In the genomic region with DNA sequence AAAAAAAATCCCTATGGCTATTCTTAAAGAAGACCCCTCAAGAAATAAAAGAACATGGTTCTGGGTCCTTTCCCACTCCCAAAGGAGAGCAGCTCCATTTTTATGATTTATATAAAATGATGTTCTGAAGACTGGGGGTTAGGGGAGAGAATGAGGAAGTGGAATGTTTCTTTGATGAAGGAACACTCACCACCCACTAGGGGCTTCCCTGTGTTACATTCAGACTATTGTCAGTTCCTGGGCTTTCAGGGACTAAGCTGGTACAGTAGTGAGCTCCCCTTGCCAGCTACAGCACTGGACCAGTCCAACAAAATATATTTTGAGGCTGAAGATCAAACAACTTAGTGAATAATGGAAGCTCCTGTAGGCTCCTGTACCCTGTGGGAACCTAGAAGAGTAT, we compare ENCODE assay signal across 12 cellular contexts.
A peak's percentile ranks its signal among the peaks of the same experiment; 100 is the strongest.
DNase-seq lines count a peak whose midpoint lies in the region; ATAC-seq and TF ChIP-seq lines count a peak whose summit lies in the region.
"Had no signal": no experiment of that assay in that cellular context is flagged by ENCODE, and none has a peak within 500 bp of the region (broad histone marks: within the 10 kb centered on the region; RNA-seq: fewer than 3 reads in every experiment).

No MANE protein-coding gene starts in this region.

- intact Hi-C loops in lower leg skin (cut with DNase I; ENCODE audit: low total_unique reads) = no loop called here
- intact Hi-C loops in transverse colon (cut with DNase I; ENCODE audit: low total_unique reads) = no loop called here

- H3K36me3 Mint-ChIP-seq in naive B cell = no peaks in the 10 kb centered on the region

- H3K4me3 ChIP-seq in lower leg skin (ENCODE audit: low read depth, poor library complexity, severe bottlenecking) (no peak overlapping the region), transverse colon (no peak overlapping the region)

- peaks cover 23 to 35% (median 34%) of the 10 kb centered on the region in 3 donors for H3K4me1 Mint-ChIP-seq in naive B cell

- no peaks in the 10 kb centered on the region for H3K9me3 Mint-ChIP-seq in naive B cell
- H3K9me3 Mint-ChIP-seq: activated T-helper 2 cell treated with anti-CD3 and anti-CD28 coated beads, Interferon-gamma antibody, Interleukin-2, Interleukin-4, amounts not matched to agents 10 μg/mL and 5 μg/mL and 100 μg/mL, durations not matched to agents 14 hours and 24 hours and 36 hours had no signal

- H3K4me3 Mint-ChIP-seq in naive B cell = peak overlapping the region in 2 of 8 donors; percentile 25 to 49

- H3K27me3 ChIP-seq in transverse colon = no peaks in the 10 kb centered on the region

- H3K27ac ChIP-seq in transverse colon = no peak overlapping the region

- H3K9me3 ChIP-seq in transverse colon = no peaks in the 10 kb centered on the region

- peaks cover 0 to 32% (median 16%) of the 10 kb centered on the region in 4 donors for H3K4me1 ChIP-seq in transverse colon

- peak overlapping the region in 2 of 6 donors; percentile 17 to 43 for H3K27ac Mint-ChIP-seq in naive B cell
- H3K27ac Mint-ChIP-seq: activated T-helper 2 cell treated with anti-CD3 and anti-CD28 coated beads, Interferon-gamma antibody, Interleukin-2, Interleukin-4, amounts not matched to agents 10 μg/mL and 5 μg/mL and 100 μg/mL, durations not matched to agents 14 hours and 24 hours and 36 hours had no signal

- peak; percentile 60 for ATAC-seq in GM18505 (IDR thresholded peaks at IDR 0.05; ENCODE audit: unreplicated experiment)
- ATAC-seq in HG02759 (IDR thresholded peaks at IDR 0.05; ENCODE audit: unreplicated experiment) = peak; percentile 66
- peak; percentile 79 to 85 for ATAC-seq in naive B cell (ENCODE audit: low read depth in 2 of 2)

- TF ChIP-seq EP300 in transverse colon (IDR thresholded peaks at IDR 0.05; ENCODE audit: low read depth) = no peak

- in situ Hi-C loops in transverse colon (cut with MboI; ENCODE audit: low pct_ligation_motif_present in 1 of 4, low pct_unique_long_range_greater_than_20kb in 1 of 4, low sequenced_read_pairs in 3 of 4) = no loop called here

- TF ChIP-seq POLR2A in GM18505 (IDR thresholded peaks at IDR 0.05; ENCODE audit: borderline replicate concordance, extremely low read depth, insufficient read depth, insufficient read length) (no peak), lower leg skin (IDR thresholded peaks at IDR 0.05) (no peak), transverse colon (IDR thresholded peaks at IDR 0.05) (no peak)

- H3K36me3 ChIP-seq in transverse colon = no peaks in the 10 kb centered on the region

- TF ChIP-seq CTCF in lower leg skin (IDR thresholded peaks at IDR 0.05) (no peak), transverse colon (IDR thresholded peaks at IDR 0.05) (no peak)

- H3K27me3 Mint-ChIP-seq in naive B cell = no peaks in the 10 kb centered on the region

- DNase-seq in NOMO-1 treated with dmso at 0.1 percent for 144 hours (lab: John Stamatoyannopoulos, UW; ENCODE audit: unreplicated experiment) = peak; percentile 12
- DNase-seq in naive B cell = peak; percentile 26
- no peak for DNase-seq in lower leg skin (ENCODE audit: low spot score in 2 of 2)
- no peak for DNase-seq in NCI-H2227 (lab: John Stamatoyannopoulos, UW; ENCODE audit: unreplicated experiment)
- DNase-seq in transverse colon = no peak
- no peak for DNase-seq in amygdala (lab: John Stamatoyannopoulos, UW)
- DNase-seq: dermis blood vessel endothelial cell, NCI-H226, T1000 had no signal

Comparison
In these comparisons a context has a peak if more than half of its experiments do, and no peak if none do; other contexts are left out.
1. DNase-seq: peak in NOMO-1 treated with dmso at 0.1 percent for 144 hours (single experiment) and naive B cell (single experiment); none in lower leg skin (0 of 2), NCI-H2227 (single experiment), transverse colon (single experiment) and amygdala (0 of 56).
2. Peak in every context shown above with its lines, with median percentiles within 50 percentile points of each other: ATAC-seq.